Comparison of ENCODE assay signal across 20 cellular contexts in the genomic region with DNA sequence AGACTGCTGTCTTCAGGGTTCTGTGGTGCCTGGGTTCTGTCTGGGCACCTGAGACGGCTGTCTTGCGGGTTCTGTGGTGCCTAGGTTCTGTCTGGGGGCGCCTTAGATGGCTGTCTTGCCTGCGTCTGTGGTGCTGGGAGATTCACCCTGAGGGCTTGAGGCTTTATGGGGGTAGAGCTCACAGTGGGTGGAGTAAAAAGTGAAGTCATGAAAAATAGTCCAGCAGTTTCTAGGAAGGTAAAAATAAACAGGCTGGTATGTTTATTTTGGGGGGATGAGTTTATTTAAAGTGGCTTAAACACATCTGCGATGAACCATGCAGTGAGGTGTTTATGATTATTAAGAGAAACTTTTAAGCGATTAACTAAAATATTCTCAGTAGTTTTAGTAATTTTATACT.
A peak's percentile ranks its signal among the peaks of the same experiment; 100 is the strongest.
DNase-seq lines count a peak whose midpoint lies in the region; ATAC-seq and TF ChIP-seq lines count a peak whose summit lies in the region.
"Had no signal": no experiment of that assay in that cellular context is flagged by ENCODE, and none has a peak within 500 bp of the region (broad histone marks: within the 10 kb centered on the region; RNA-seq: fewer than 3 reads in every experiment).

No MANE protein-coding gene starts in this region.

- H2BK120ac ChIP-seq in H9 (ENCODE audit: low read depth, low read length, poor library complexity, severe bottlenecking), result no peak overlapping the region

- H3K27ac Mint-ChIP-seq in H9, result peak overlapping the region in 2 of 3 experiments; percentile 5 to 50; a peak in 2 of 7 replicates
- no peak overlapping the region for H3K27ac Mint-ChIP-seq in activated CD8-positive, alpha-beta memory T cell treated with anti-CD3 and anti-CD28 coated beads, Interleukin-2, amount 10 ng/mL, durations not matched to agents 7 days and 5 days
- H3K27ac Mint-ChIP-seq: activated T-helper 1 cell treated with anti-CD3 and anti-CD28 coated beads, Interleukin-12 subunit alpha, Interleukin-12 subunit beta, Interleukin-2, Interleukin-4 antibody, amounts not matched to agents 30 ng/mL and 10 ng/mL and 1 ng/mL, durations not matched to agents 14 hours and 24 hours and 36 hours had no signal

- no peaks in the 10 kb centered on the region for H3K79me1 ChIP-seq in H9 (ENCODE audit: insufficient read depth, low read depth, low read length, poor library complexity, severe bottlenecking)

- H3K9me3 ChIP-seq in H9 (ENCODE audit: control insufficient read depth, low read depth, low read length) (no peaks in the 10 kb centered on the region), prostate gland (no peaks in the 10 kb centered on the region)
- H3K9me3 ChIP-seq: adrenal gland, heart left ventricle, suprapubic skin had no signal

- no peak overlapping the region for H3K14ac ChIP-seq in H9 (ENCODE audit: insufficient read depth, low read length)

- no peak overlapping the region for H3K9ac ChIP-seq in H9 (ENCODE audit: extremely low read depth, insufficient read length, low read length)
- H3K9ac ChIP-seq: KMS-11 had no signal

- DNase-seq in AG08396 (ENCODE audit: low spot score) (peak; percentile 43), H9 (no peak), dedifferentiated amniotic fluid mesenchymal stem cell (ENCODE audit: extremely low spot score) (peak; percentile 31), prostate gland (ENCODE audit: low spot score) (no peak), cerebellar nuclear complex (lab: John Stamatoyannopoulos, UW) (no peak), NCI-H1694 treated with DMSO at 0.1 percent for 48 hours (lab: John Stamatoyannopoulos, UW) (no peak), left cardiac atrium (no peak)
- no peak for DNase-seq in activated CD8-positive, alpha-beta memory T cell treated with anti-CD3 and anti-CD28 coated beads, Interleukin-2, amount 10 ng/mL, durations not matched to agents 7 days and 5 days
- DNase-seq: activated CD8-positive, alpha-beta memory T cell treated with anti-CD3 and anti-CD28 coated beads for 24 hours; adrenal gland; CD4-positive, alpha-beta memory T cell; DMS53; heart left ventricle; NCI-H1048; NCI-H2029; stimulated activated CD4-positive, alpha-beta T cell treated with anti-CD3 and anti-CD28 coated beads, Interleukin-2, amount 100 ng/mL, for 48 hours; T-helper 9 cell had no signal

- H3K36me3 ChIP-seq in prostate gland, result no peaks in the 10 kb centered on the region

- TF ChIP-seq POLR2A in prostate gland (IDR thresholded peaks at IDR 0.05), result no peak

- H3K18ac ChIP-seq in H9 (ENCODE audit: insufficient read length, low read depth, low read length), result no peak overlapping the region

- no peak overlapping the region for H3K4me3 ChIP-seq in prostate gland
- H3K4me3 ChIP-seq: adrenal gland, heart left ventricle, suprapubic skin had no signal

- H2BK20ac ChIP-seq in H9 (ENCODE audit: low read depth, low read length, poor library complexity, severe bottlenecking), result no peak overlapping the region

- no peak overlapping the region for H3K4me3 Mint-ChIP-seq in H9
- H3K4me3 Mint-ChIP-seq in activated CD8-positive, alpha-beta memory T cell treated with anti-CD3 and anti-CD28 coated beads, Interleukin-2, amount 10 ng/mL, durations not matched to agents 7 days and 5 days, result no peak overlapping the region
- H3K4me3 Mint-ChIP-seq: activated T-helper 1 cell treated with anti-CD3 and anti-CD28 coated beads, Interleukin-12 subunit alpha, Interleukin-12 subunit beta, Interleukin-2, Interleukin-4 antibody, amounts not matched to agents 30 ng/mL and 10 ng/mL and 1 ng/mL, durations not matched to agents 14 hours and 24 hours and 36 hours; CD4-positive, alpha-beta memory T cell had no signal

- no peak overlapping the region for H3K4me2 ChIP-seq in H9 (ENCODE audit: insufficient read depth, insufficient read length, low read length)
- H3K4me2 ChIP-seq: KMS-11 had no signal

- no peak overlapping the region for H3T11ph ChIP-seq in H9 (ENCODE audit: low read length)

- CTCF ChIA-PET in activated CD8-positive, alpha-beta memory T cell treated with anti-CD3 and anti-CD28 coated beads, Interleukin-2, amount 10 ng/mL, durations not matched to agents 7 days and 5 days (lab: Charles Lee), result no interaction called here

- TF ChIP-seq CTCF in H9 (conservative IDR thresholded peaks at IDR 0.05) (no peak), prostate gland (IDR thresholded peaks at IDR 0.05) (no peak)

- no peak overlapping the region for H2BK15ac ChIP-seq in H9 (ENCODE audit: low read depth, low read length)

- H4K5ac ChIP-seq in H9 (ENCODE audit: insufficient read length, low read depth, low read length), result no peak overlapping the region

- H3K79me2 ChIP-seq in H9 (ENCODE audit: insufficient read depth, low read length), result no peaks in the 10 kb centered on the region

- no peaks in the 10 kb centered on the region for H3K9me3 Mint-ChIP-seq in H9
- no peaks in the 10 kb centered on the region for H3K9me3 Mint-ChIP-seq in activated CD8-positive, alpha-beta memory T cell treated with anti-CD3 and anti-CD28 coated beads, Interleukin-2, amount 10 ng/mL, durations not matched to agents 7 days and 5 days (ENCODE audit: low read depth)
- H3K9me3 Mint-ChIP-seq: activated T-helper 1 cell treated with anti-CD3 and anti-CD28 coated beads, Interleukin-12 subunit alpha, Interleukin-12 subunit beta, Interleukin-2, Interleukin-4 antibody, amounts not matched to agents 30 ng/mL and 10 ng/mL and 1 ng/mL, durations not matched to agents 14 hours and 24 hours and 36 hours had no signal

- intact Hi-C loops in prostate gland (cut with DNase I), result no loop called here
- intact Hi-C loops in left cardiac atrium (cut with DNase I), result no loop called here

- H3K23ac ChIP-seq in H9 (ENCODE audit: insufficient read length, low read depth, low read length), result no peak overlapping the region

- H3K27ac ChIP-seq in H9 (ENCODE audit: insufficient read length, low read depth, low read length) (no peak overlapping the region), prostate gland (peak overlapping the region; percentile 54 to 65)
- H3K27ac ChIP-seq: KMS-11, suprapubic skin had no signal

- H3K4me1 ChIP-seq in H9 (ENCODE audit: insufficient read depth, low read length) (no peaks in the 10 kb centered on the region), prostate gland (replicated peaks) (no peaks in the 10 kb centered on the region)
- H3K4me1 ChIP-seq: adrenal gland, suprapubic skin had no signal

- H2AK5ac ChIP-seq in H9 (ENCODE audit: insufficient read length, low read length), result no peak overlapping the region

- no peak overlapping the region for H2BK5ac ChIP-seq in H9 (ENCODE audit: insufficient read length, low read length)

- no peak overlapping the region for H4K8ac ChIP-seq in H9 (replicated peaks; ENCODE audit: insufficient read length, low read depth, low read length)

- no peak overlapping the region for H3K4ac ChIP-seq in H9 (ENCODE audit: low read depth, low read length)

- no peak overlapping the region for H3K56ac ChIP-seq in H9 (ENCODE audit: insufficient read length, low read depth, low read length)

- ATAC-seq in activated CD8-positive, alpha-beta memory T cell treated with anti-CD3 and anti-CD28 coated beads, Interleukin-2, amount 10 ng/mL, durations not matched to agents 7 days and 5 days, result no peak
- no peak for ATAC-seq in left cardiac atrium
- ATAC-seq: heart left ventricle had no signal

- H3K27me3 Mint-ChIP-seq in H9 (ENCODE audit: low read depth), result no peaks in the 10 kb centered on the region
- H3K27me3 Mint-ChIP-seq in activated CD8-positive, alpha-beta memory T cell treated with anti-CD3 and anti-CD28 coated beads, Interleukin-2, amount 10 ng/mL, durations not matched to agents 7 days and 5 days, result no peaks in the 10 kb centered on the region
- H3K27me3 Mint-ChIP-seq: CD4-positive, alpha-beta memory T cell had no signal

- no peak overlapping the region for H2AFZ ChIP-seq in H9 (ENCODE audit: low read length)

- WGBS in H9 (ENCODE audit: extremely low coverage, insufficient read length, low lambda C conversion rate), result 100% methylated on average over 1 of the region's 6 CpGs
- WGBS in prostate gland, result 64% methylated on average over 6 of the region's 6 CpGs

- no peaks in the 10 kb centered on the region for H3K23me2 ChIP-seq in H9 (ENCODE audit: insufficient read length, low read depth, low read length, poor library complexity, severe bottlenecking)

- H4K91ac ChIP-seq in H9 (ENCODE audit: insufficient read length, low read depth, low read length), result no peak overlapping the region

- H3K27me3 ChIP-seq in H9 (ENCODE audit: insufficient read depth, low read length) (no peaks in the 10 kb centered on the region), prostate gland (replicated peaks; ENCODE audit: insufficient read depth) (no peaks in the 10 kb centered on the region)
- H3K27me3 ChIP-seq: adrenal gland, heart left ventricle, suprapubic skin had no signal

- no peaks in the 10 kb centered on the region for H4K20me1 ChIP-seq in H9 (ENCODE audit: control insufficient read depth, insufficient read depth, insufficient read length)

- H3K4me1 Mint-ChIP-seq in H9, result peaks cover 7 to 9% of the 10 kb centered on the region in 2 experiments; a peak in 3 of 4 replicates
- H3K4me1 Mint-ChIP-seq in activated CD8-positive, alpha-beta memory T cell treated with anti-CD3 and anti-CD28 coated beads, Interleukin-2, amount 10 ng/mL, durations not matched to agents 7 days and 5 days, result no peaks in the 10 kb centered on the region
- H3K4me1 Mint-ChIP-seq: CD4-positive, alpha-beta memory T cell had no signal

- no peaks in the 10 kb centered on the region; a peak in 2 of 7 replicates for H3K36me3 Mint-ChIP-seq in H9 (ENCODE audit: insufficient read depth in 1 of 3, low read depth in 3 of 3)
- no peaks in the 10 kb centered on the region for H3K36me3 Mint-ChIP-seq in activated CD8-positive, alpha-beta memory T cell treated with anti-CD3 and anti-CD28 coated beads, Interleukin-2, amount 10 ng/mL, durations not matched to agents 7 days and 5 days

- no peak overlapping the region for H2BK12ac ChIP-seq in H9 (ENCODE audit: insufficient read length, low read depth, low read length)

Comparison
In these comparisons a context has a peak if more than half of its experiments do, and no peak if none do; other contexts are left out.
1. DNase-seq: peak in AG08396 (single experiment) and dedifferentiated amniotic fluid mesenchymal stem cell (single experiment); none in H9 (single experiment), prostate gland (single experiment), cerebellar nuclear complex (0 of 2), activated CD8-positive, alpha-beta memory T cell treated with anti-CD3 and anti-CD28 coated beads, Interleukin-2, amount 10 ng/mL, durations not matched to agents 7 days and 5 days (single experiment), NCI-H1694 treated with DMSO at 0.1 percent for 48 hours (single experiment) and left cardiac atrium (single experiment).